In genomic region chr3:138365253-138365555, GRCh38 we compare ENCODE assay signal across 15 cellular contexts. TPM values are rescaled to one million over a fixed set of nuclear protein-coding genes. Genes with fewer than 3 reads are reported as not detected.
DNase-seq lines count a peak whose midpoint lies in the region; ATAC-seq and TF ChIP-seq lines count a peak whose summit lies in the region.
"Had no signal": no experiment of that assay in that cellular context is flagged by ENCODE, and none has a peak within 500 bp of the region (broad histone marks: within the 10 kb centered on the region; RNA-seq: fewer than 3 reads in every experiment).

No MANE protein-coding gene starts in this region.

- H3K9me3 ChIP-seq in left ventricle myocardium inferior (replicated peaks) (no peaks in the 10 kb centered on the region), subcutaneous abdominal adipose tissue (ENCODE audit: control insufficient read depth in 5 of 5, low read length in 5 of 5) (no peaks in the 10 kb centered on the region)
- H3K9me3 ChIP-seq: Caco-2, HAP-1 had no signal

- no peaks in the 10 kb centered on the region for H3K9me3 Mint-ChIP-seq in dendritic cell treated with granulocyte-macrophage colony-stimulating factor and Interleukin-4, amounts not matched to agents 40 ng/mL and 50 ng/mL, for 4 days
- H3K9me3 Mint-ChIP-seq: CD8-positive, alpha-beta memory T cell had no signal

- H3K36me3 ChIP-seq in left ventricle myocardium inferior = no peaks in the 10 kb centered on the region
- H3K36me3 ChIP-seq in subcutaneous abdominal adipose tissue (ENCODE audit: control insufficient read depth in 5 of 5, insufficient read depth in 5 of 5, low read length in 5 of 5) = peaks cover 0 to 5% (median 0%) of the 10 kb centered on the region in 5 donors
- H3K36me3 ChIP-seq: HAP-1 had no signal

- H3K4me1 ChIP-seq in left ventricle myocardium inferior = peaks cover 100% of the 10 kb centered on the region
- peaks cover 19 to 94% (median 75%) of the 10 kb centered on the region in 5 donors for H3K4me1 ChIP-seq in subcutaneous abdominal adipose tissue (ENCODE audit: control insufficient read depth in 5 of 5, insufficient read depth in 5 of 5, low read length in 5 of 5)
- H3K4me1 ChIP-seq: Caco-2, HAP-1 had no signal

- no peaks in the 10 kb centered on the region for H3K27me3 ChIP-seq in left ventricle myocardium inferior (ENCODE audit: low read depth)
- no peaks in the 10 kb centered on the region for H3K27me3 ChIP-seq in subcutaneous abdominal adipose tissue (ENCODE audit: control insufficient read depth in 5 of 5, insufficient read depth in 4 of 5, low read length in 5 of 5)

- H3K4me1 Mint-ChIP-seq in dendritic cell treated with granulocyte-macrophage colony-stimulating factor and Interleukin-4, amounts not matched to agents 40 ng/mL and 50 ng/mL, for 4 days (ENCODE audit: low read depth) = peaks cover 75% of the 10 kb centered on the region
- H3K4me1 Mint-ChIP-seq: CD8-positive, alpha-beta memory T cell had no signal

- ATAC-seq in Right ventricle myocardium superior (ENCODE audit: poor library complexity) = no peak

- no peak overlapping the region for H3K4me3 Mint-ChIP-seq in dendritic cell treated with granulocyte-macrophage colony-stimulating factor and Interleukin-4, amounts not matched to agents 40 ng/mL and 50 ng/mL, for 4 days
- H3K4me3 Mint-ChIP-seq: CD8-positive, alpha-beta memory T cell had no signal

- H3K27ac Mint-ChIP-seq in dendritic cell treated with granulocyte-macrophage colony-stimulating factor and Interleukin-4, amounts not matched to agents 40 ng/mL and 50 ng/mL, for 4 days = peak overlapping the region; percentile 95

- no peak overlapping the region for H3K9ac ChIP-seq in subcutaneous abdominal adipose tissue (ENCODE audit: low read length in 5 of 5)

- no peak for TF ChIP-seq CTCF in left ventricle myocardium inferior (IDR thresholded peaks at IDR 0.05; ENCODE audit: borderline replicate concordance)

- H3K27ac ChIP-seq in left ventricle myocardium inferior (replicated peaks) (peak overlapping the region; percentile 92), angular gyrus (ENCODE audit: low read depth, low read length) (peak overlapping the region; percentile 32), subcutaneous abdominal adipose tissue (ENCODE audit: low read depth, low read length) (peak overlapping the region; percentile 29)

- H3K36me3 Mint-ChIP-seq in dendritic cell treated with granulocyte-macrophage colony-stimulating factor and Interleukin-4, amounts not matched to agents 40 ng/mL and 50 ng/mL, for 4 days (ENCODE audit: low read depth) = peaks cover 27% of the 10 kb centered on the region
- H3K36me3 Mint-ChIP-seq: CD8-positive, alpha-beta memory T cell had no signal

- no peaks in the 10 kb centered on the region for H3K27me3 Mint-ChIP-seq in dendritic cell treated with granulocyte-macrophage colony-stimulating factor and Interleukin-4, amounts not matched to agents 40 ng/mL and 50 ng/mL, for 4 days

- H3K4me3 ChIP-seq in left ventricle myocardium inferior = no peak overlapping the region
- H3K4me3 ChIP-seq in subcutaneous abdominal adipose tissue (ENCODE audit: low read depth in 1 of 5, low read length in 5 of 5) = no peak overlapping the region
- H3K4me3 ChIP-seq: HAP-1 had no signal

- no peak for DNase-seq in left ventricle myocardium inferior
- no peak for DNase-seq in Right ventricle myocardium superior
- no peak for DNase-seq in A172 (ENCODE audit: low spot score)
- no peak for DNase-seq in NCI-H510A (lab: John Stamatoyannopoulos, UW)
- no peak for DNase-seq in stimulated activated naive CD4-positive, alpha-beta T cell treated with Interleukin-2 at 50 U/mL for 16 hours (lab: John Stamatoyannopoulos, UW)
- DNase-seq: Caco-2; CD8-positive, alpha-beta memory T cell; GF-D8; GOT3 had no signal

- intact Hi-C loops in left ventricle myocardium inferior (cut with micrococcal nuclease) (no loop called here), Right ventricle myocardium superior (cut with DNase I) (no loop called here)
- intact Hi-C loops in dendritic cell treated with granulocyte-macrophage colony-stimulating factor and Interleukin-4, amounts not matched to agents 40 ng/mL and 50 ng/mL, for 4 days (cut with micrococcal nuclease) = no loop called here

RNA-seq across cellular contexts. Expression of gene MRAS, which starts 16.8 kb away (rescaled TPM):
- total RNA-seq in left ventricle myocardium inferior (349 TPM), Right ventricle myocardium superior (368 TPM)
- total RNA-seq in A172 (2014; rRNA removed; shearing (Covaris generic)) = 32.7 and 72.2 TPM in 2 replicates

RNA-seq across cellular contexts. Expression of gene NME9, which starts 35.6 kb away (rescaled TPM):
- not detected for total RNA-seq in left ventricle myocardium inferior
- not detected for total RNA-seq in Right ventricle myocardium superior
- total RNA-seq in A172 (2014; rRNA removed; shearing (Covaris generic)) = not detected in 2 replicates
- total RNA-seq: A673; Caco-2; CD8-positive, alpha-beta memory T cell; HT1080 had no signal

Comparison
In these comparisons a context has a peak if more than half of its experiments do, and no peak if none do; other contexts are left out.
1. H3K27ac ChIP-seq: peak in every context shown above with its lines; median percentile 92 in left ventricle myocardium inferior; 32 in angular gyrus; 29 in subcutaneous abdominal adipose tissue.